In the genomic region with DNA sequence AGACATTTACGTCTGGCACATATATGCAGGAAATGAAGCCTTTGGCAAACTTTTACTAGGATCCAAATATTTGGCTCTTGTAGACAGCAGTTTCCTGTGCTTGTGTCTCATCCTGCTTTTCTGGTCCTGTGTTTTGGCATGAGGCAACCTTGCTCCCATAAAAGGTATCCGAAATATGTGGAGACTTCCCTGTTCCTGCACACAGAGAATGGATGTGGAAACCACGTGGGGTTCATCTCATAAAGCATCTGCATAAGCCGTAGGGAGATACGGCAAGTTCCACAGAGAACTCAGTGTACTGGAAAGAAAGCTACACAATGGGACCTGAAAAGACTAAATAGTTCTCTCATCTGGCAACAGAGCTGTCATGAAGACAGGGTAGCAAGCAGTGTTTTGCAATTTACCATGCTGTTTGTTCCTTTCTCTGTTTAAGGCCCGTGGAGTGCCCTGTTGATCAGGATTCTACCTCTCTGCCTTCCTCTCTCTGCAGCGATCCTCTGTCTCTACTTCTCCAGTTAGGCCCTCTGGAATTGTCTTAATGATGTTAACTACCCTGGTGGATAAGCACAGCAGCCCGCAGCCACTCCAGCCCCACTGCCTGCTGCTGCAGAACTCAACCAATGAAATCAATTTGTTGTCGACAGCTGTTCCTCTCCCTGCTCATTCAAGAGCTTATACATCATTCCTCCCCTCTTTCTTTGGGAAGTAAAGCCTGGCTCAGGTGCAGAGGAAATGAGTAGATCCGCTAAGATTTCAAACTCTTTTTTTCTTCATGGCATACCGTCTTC, we compare ENCODE assay signal across 16 cellular contexts.
A peak's percentile ranks its signal among the peaks of the same experiment; 100 is the strongest.
DNase-seq lines count a peak whose midpoint lies in the region; ATAC-seq and TF ChIP-seq lines count a peak whose summit lies in the region.
"Had no signal": no experiment of that assay in that cellular context is flagged by ENCODE, and none has a peak within 500 bp of the region (broad histone marks: within the 10 kb centered on the region; RNA-seq: fewer than 3 reads in every experiment).

No MANE protein-coding gene starts in this region.

- H3K9me3 ChIP-seq in right atrium auricular region = no peaks in the 10 kb centered on the region
- H3K9me3 ChIP-seq in gastrocnemius medialis = no peaks in the 10 kb centered on the region

- H3K4me1 ChIP-seq in right atrium auricular region (peaks cover 0 to 34% of the 10 kb centered on the region in 2 donors), gastrocnemius medialis (peaks cover 24 to 38% of the 10 kb centered on the region in 2 donors)

- TF ChIP-seq POLR2A in gastrocnemius medialis (IDR thresholded peaks at IDR 0.05) = no peak

- in situ Hi-C loops in gastrocnemius medialis (cut with MboI; ENCODE audit: low sequenced_read_pairs in 4 of 4) = loop anchor here in 2 of 4 donors (25.0 kb wide), 2 partner anchors 343 to 557 kb away; partner anchors contain the start of gene PRKG1 (in 1 of the 2)

- peak; percentile 20 for DNase-seq in M059J (ENCODE audit: low read depth)
- DNase-seq in cardiac fibroblast (ENCODE audit: low read depth in 2 of 2) = peak; percentile 68 to 88
- DNase-seq in right atrium auricular region (ENCODE audit: low spot score) = no peak
- DNase-seq in gastrocnemius medialis = peak; percentile 12 to 25
- DNase-seq in cerebellar nuclear complex (lab: John Stamatoyannopoulos, UW) = no peak
- DNase-seq in coronary artery (ENCODE audit: low spot score) = no peak
- DNase-seq in UCSD-AML1 (lab: John Stamatoyannopoulos, UW; ENCODE audit: unreplicated experiment) = no peak
- DNase-seq: C1 segment of cervical spinal cord; effector memory CD4-positive, alpha-beta T cell; HCEC 1CT; hypothalamus; NCI-H1105; NCI-H526 treated with DMSO at 0.1 percent for 48 hours; SIG-M5; stimulated activated CD4-positive, alpha-beta T cell treated with anti-CD3 and anti-CD28 coated beads, Interleukin-4, amount 100 ng/mL, for 4 hours had no signal

- H3K36me3 ChIP-seq in right atrium auricular region (no peaks in the 10 kb centered on the region), gastrocnemius medialis (no peaks in the 10 kb centered on the region)

- no peak for TF ChIP-seq CTCF in cardiac fibroblast (IDR thresholded peaks at IDR 0.05; ENCODE audit: low read depth, low read length)
- no peak for TF ChIP-seq CTCF in right atrium auricular region (IDR thresholded peaks at IDR 0.05)
- no peak for TF ChIP-seq CTCF in gastrocnemius medialis (IDR thresholded peaks at IDR 0.05 in 4 of 5, conservative IDR thresholded peaks at IDR 0.05 in 1 of 5)
- TF ChIP-seq CTCF in coronary artery (IDR thresholded peaks at IDR 0.05) = no peak

- intact Hi-C loops in gastrocnemius medialis (cut with DNase I; ENCODE audit: low total_unique reads) = no loop called here

- H3K4me3 ChIP-seq in cardiac fibroblast (replicated peaks in 1 of 2; ENCODE audit: low read depth in 2 of 2, low read length in 2 of 2) = no peak overlapping the region
- H3K4me3 ChIP-seq in right atrium auricular region = no peak overlapping the region
- no peak overlapping the region for H3K4me3 ChIP-seq in gastrocnemius medialis
- no peak overlapping the region for H3K4me3 ChIP-seq in coronary artery

- H3K27ac ChIP-seq in right atrium auricular region (peak overlapping the region; percentile 20 to 38), gastrocnemius medialis (peak overlapping the region; percentile 40 to 68 (median 57)), coronary artery (peak overlapping the region in 1 of 2 donors; percentile 69)

- H3K27me3 ChIP-seq in right atrium auricular region (no peaks in the 10 kb centered on the region), gastrocnemius medialis (no peaks in the 10 kb centered on the region)

- ATAC-seq in gastrocnemius medialis = peak; percentile 83 to 94
- ATAC-seq in GM21515 (IDR thresholded peaks at IDR 0.05; ENCODE audit: unreplicated experiment) = no peak

Comparison
In these comparisons a context has a peak if more than half of its experiments do, and no peak if none do; other contexts are left out.
1. DNase-seq: peak in M059J (single experiment), cardiac fibroblast (2 of 2) and gastrocnemius medialis (2 of 2); none in right atrium auricular region (single experiment), cerebellar nuclear complex (0 of 2), coronary artery (single experiment) and UCSD-AML1 (single experiment).